1 cellular context compared by ENCODE assay signal in the genomic region with DNA sequence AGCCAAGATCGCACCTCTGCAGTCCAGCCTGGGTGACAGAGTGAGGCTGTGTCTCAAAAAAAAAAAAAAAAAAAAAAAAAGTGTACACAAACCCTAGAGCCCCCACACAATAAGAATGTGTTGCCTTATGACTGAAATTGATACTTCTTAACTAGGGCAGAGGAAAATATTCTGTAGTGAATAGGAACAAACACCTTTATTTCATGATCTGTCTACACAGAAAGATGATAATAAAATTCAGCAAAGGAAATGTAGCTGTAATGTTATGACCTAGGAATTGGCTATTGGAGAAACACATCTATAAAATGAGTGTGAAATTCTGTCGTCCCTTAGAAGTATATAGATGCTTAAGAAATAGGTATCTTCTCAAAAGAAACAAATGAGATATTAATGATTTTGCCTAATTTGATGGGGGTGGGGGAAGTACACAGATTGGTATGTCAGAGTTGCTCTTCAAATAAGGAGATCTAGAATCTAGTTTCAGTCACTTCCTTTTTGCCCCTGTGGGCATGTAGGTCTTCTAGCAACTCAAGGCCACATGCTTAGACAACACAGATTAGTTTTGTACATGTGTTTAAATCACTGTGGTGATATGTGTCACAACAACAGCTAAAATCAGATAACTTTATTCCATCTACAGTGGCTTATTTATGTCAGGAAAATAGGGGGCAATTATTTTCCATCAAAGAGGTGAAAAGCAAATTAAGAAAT.
TF ChIP-seq lines count a peak whose summit lies in the region.

No MANE protein-coding gene starts in this region.

TF ChIP-seq in GM12878, 131 proteins besides CTCF, POLR2A, EP300 and RAD21 (continued from another document and continues in another):
- TF ChIP-seq HDGF (IDR thresholded peaks at IDR 0.05) = no peak
- TF ChIP-seq JUNB (IDR thresholded peaks at IDR 0.05) = peak; percentile 64
- TF ChIP-seq, protein P1, sequence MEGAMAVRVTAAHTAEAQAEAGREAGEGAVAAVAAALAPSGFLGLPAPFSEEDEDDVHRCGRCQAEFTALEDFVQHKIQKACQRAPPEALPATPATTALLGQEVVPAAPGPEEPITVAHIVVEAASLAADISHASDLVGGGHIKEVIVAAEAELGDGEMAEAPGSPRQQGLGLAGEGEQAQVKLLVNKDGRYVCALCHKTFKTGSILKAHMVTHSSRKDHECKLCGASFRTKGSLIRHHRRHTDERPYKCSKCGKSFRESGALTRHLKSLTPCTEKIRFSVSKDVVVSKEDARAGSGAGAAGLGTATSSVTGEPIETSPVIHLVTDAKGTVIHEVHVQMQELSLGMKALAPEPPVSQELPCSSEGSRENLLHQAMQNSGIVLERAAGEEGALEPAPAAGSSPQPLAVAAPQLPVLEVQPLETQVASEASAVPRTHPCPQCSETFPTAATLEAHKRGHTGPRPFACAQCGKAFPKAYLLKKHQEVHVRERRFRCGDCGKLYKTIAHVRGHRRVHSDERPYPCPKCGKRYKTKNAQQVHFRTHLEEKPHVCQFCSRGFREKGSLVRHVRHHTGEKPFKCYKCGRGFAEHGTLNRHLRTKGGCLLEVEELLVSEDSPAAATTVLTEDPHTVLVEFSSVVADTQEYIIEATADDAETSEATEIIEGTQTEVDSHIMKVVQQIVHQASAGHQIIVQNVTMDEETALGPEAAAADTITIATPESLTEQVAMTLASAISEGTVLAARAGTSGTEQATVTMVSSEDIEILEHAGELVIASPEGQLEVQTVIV (IDR thresholded peaks at IDR 0.05; ENCODE audit: borderline replicate concordance, partially characterized antibody) = no peak
- TF ChIP-seq IRF4 (IDR thresholded peaks at IDR 0.05; ENCODE audit: low read depth, low read length) = no peak
- no peak for TF ChIP-seq EZH2 (IDR thresholded peaks at IDR 0.05; ENCODE audit: borderline replicate concordance, control insufficient read depth, low read depth, low read length)
- TF ChIP-seq ZSCAN29 (IDR thresholded peaks at IDR 0.05) = no peak
- TF ChIP-seq TARDBP (IDR thresholded peaks at IDR 0.05; ENCODE audit: borderline replicate concordance) = no peak
- TF ChIP-seq NFIC (IDR thresholded peaks at IDR 0.05; ENCODE audit: low read depth, low read length) = no peak
- TF ChIP-seq ZNF622 (IDR thresholded peaks at IDR 0.05) = no peak
- peak; percentile 64 for TF ChIP-seq ATF7 (IDR thresholded peaks at IDR 0.05; ENCODE audit: low read depth)
- TF ChIP-seq YY1 (IDR thresholded peaks at IDR 0.05; ENCODE audit: low read depth, low read length) = no peak
- no peak for TF ChIP-seq GABPA (IDR thresholded peaks at IDR 0.05; ENCODE audit: low read depth)
- TF ChIP-seq SMAD5 (IDR thresholded peaks at IDR 0.05; ENCODE audit: low read depth) = no peak
- no peak for TF ChIP-seq HDAC2 (IDR thresholded peaks at IDR 0.05)
- TF ChIP-seq, protein P2, sequence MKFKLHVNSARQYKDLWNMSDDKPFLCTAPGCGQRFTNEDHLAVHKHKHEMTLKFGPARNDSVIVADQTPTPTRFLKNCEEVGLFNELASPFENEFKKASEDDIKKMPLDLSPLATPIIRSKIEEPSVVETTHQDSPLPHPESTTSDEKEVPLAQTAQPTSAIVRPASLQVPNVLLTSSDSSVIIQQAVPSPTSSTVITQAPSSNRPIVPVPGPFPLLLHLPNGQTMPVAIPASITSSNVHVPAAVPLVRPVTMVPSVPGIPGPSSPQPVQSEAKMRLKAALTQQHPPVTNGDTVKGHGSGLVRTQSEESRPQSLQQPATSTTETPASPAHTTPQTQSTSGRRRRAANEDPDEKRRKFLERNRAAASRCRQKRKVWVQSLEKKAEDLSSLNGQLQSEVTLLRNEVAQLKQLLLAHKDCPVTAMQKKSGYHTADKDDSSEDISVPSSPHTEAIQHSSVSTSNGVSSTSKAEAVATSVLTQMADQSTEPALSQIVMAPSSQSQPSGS (IDR thresholded peaks at IDR 0.05; ENCODE audit: low read length) = no peak
- no peak for TF ChIP-seq SREBF1 (IDR thresholded peaks at IDR 0.05; ENCODE audit: low read length)
- no peak for TF ChIP-seq MYC (IDR thresholded peaks at IDR 0.05; ENCODE audit: insufficient read depth, insufficient read length, insufficient replicate concordance, low read length, severe bottlenecking)
- TF ChIP-seq ASH2L (IDR thresholded peaks at IDR 0.05; ENCODE audit: borderline replicate concordance, low read depth) = no peak
- TF ChIP-seq STAT3 (IDR thresholded peaks at IDR 0.05; ENCODE audit: low read depth, low read length) = no peak
- TF ChIP-seq, protein P3, sequence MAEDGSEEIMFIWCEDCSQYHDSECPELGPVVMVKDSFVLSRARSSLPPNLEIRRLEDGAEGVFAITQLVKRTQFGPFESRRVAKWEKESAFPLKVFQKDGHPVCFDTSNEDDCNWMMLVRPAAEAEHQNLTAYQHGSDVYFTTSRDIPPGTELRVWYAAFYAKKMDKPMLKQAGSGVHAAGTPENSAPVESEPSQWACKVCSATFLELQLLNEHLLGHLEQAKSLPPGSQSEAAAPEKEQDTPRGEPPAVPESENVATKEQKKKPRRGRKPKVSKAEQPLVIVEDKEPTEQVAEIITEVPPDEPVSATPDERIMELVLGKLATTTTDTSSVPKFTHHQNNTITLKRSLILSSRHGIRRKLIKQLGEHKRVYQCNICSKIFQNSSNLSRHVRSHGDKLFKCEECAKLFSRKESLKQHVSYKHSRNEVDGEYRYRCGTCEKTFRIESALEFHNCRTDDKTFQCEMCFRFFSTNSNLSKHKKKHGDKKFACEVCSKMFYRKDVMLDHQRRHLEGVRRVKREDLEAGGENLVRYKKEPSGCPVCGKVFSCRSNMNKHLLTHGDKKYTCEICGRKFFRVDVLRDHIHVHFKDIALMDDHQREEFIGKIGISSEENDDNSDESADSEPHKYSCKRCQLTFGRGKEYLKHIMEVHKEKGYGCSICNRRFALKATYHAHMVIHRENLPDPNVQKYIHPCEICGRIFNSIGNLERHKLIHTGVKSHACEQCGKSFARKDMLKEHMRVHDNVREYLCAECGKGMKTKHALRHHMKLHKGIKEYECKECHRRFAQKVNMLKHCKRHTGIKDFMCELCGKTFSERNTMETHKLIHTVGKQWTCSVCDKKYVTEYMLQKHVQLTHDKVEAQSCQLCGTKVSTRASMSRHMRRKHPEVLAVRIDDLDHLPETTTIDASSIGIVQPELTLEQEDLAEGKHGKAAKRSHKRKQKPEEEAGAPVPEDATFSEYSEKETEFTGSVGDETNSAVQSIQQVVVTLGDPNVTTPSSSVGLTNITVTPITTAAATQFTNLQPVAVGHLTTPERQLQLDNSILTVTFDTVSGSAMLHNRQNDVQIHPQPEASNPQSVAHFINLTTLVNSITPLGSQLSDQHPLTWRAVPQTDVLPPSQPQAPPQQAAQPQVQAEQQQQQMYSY (CRISPR knock-in tag; IDR thresholded peaks at IDR 0.05) = no peak
- no peak for TF ChIP-seq SMARCA5 (IDR thresholded peaks at IDR 0.05)
- TF ChIP-seq, protein P4, sequence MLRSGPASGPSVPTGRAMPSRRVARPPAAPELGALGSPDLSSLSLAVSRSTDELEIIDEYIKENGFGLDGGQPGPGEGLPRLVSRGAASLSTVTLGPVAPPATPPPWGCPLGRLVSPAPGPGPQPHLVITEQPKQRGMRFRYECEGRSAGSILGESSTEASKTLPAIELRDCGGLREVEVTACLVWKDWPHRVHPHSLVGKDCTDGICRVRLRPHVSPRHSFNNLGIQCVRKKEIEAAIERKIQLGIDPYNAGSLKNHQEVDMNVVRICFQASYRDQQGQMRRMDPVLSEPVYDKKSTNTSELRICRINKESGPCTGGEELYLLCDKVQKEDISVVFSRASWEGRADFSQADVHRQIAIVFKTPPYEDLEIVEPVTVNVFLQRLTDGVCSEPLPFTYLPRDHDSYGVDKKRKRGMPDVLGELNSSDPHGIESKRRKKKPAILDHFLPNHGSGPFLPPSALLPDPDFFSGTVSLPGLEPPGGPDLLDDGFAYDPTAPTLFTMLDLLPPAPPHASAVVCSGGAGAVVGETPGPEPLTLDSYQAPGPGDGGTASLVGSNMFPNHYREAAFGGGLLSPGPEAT (IDR thresholded peaks at IDR 0.05; ENCODE audit: low read depth) = peak; percentile 75; the same call in 1 of the 2 replicates
- TF ChIP-seq, protein P5, sequence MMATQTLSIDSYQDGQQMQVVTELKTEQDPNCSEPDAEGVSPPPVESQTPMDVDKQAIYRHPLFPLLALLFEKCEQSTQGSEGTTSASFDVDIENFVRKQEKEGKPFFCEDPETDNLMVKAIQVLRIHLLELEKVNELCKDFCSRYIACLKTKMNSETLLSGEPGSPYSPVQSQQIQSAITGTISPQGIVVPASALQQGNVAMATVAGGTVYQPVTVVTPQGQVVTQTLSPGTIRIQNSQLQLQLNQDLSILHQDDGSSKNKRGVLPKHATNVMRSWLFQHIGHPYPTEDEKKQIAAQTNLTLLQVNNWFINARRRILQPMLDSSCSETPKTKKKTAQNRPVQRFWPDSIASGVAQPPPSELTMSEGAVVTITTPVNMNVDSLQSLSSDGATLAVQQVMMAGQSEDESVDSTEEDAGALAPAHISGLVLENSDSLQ (IDR thresholded peaks at IDR 0.05) = peak; percentile 82
- no peak for TF ChIP-seq EGR1 (IDR thresholded peaks at IDR 0.05; ENCODE audit: borderline replicate concordance in 1 of 2, low read depth in 2 of 2, low read length in 2 of 2)
- TF ChIP-seq TCF7 (IDR thresholded peaks at IDR 0.05; ENCODE audit: borderline replicate concordance) = no peak
- TF ChIP-seq, protein P6, sequence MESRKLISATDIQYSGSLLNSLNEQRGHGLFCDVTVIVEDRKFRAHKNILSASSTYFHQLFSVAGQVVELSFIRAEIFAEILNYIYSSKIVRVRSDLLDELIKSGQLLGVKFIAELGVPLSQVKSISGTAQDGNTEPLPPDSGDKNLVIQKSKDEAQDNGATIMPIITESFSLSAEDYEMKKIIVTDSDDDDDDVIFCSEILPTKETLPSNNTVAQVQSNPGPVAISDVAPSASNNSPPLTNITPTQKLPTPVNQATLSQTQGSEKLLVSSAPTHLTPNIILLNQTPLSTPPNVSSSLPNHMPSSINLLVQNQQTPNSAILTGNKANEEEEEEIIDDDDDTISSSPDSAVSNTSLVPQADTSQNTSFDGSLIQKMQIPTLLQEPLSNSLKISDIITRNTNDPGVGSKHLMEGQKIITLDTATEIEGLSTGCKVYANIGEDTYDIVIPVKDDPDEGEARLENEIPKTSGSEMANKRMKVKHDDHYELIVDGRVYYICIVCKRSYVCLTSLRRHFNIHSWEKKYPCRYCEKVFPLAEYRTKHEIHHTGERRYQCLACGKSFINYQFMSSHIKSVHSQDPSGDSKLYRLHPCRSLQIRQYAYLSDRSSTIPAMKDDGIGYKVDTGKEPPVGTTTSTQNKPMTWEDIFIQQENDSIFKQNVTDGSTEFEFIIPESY (IDR thresholded peaks at IDR 0.05) = no peak
- TF ChIP-seq, protein P7, sequence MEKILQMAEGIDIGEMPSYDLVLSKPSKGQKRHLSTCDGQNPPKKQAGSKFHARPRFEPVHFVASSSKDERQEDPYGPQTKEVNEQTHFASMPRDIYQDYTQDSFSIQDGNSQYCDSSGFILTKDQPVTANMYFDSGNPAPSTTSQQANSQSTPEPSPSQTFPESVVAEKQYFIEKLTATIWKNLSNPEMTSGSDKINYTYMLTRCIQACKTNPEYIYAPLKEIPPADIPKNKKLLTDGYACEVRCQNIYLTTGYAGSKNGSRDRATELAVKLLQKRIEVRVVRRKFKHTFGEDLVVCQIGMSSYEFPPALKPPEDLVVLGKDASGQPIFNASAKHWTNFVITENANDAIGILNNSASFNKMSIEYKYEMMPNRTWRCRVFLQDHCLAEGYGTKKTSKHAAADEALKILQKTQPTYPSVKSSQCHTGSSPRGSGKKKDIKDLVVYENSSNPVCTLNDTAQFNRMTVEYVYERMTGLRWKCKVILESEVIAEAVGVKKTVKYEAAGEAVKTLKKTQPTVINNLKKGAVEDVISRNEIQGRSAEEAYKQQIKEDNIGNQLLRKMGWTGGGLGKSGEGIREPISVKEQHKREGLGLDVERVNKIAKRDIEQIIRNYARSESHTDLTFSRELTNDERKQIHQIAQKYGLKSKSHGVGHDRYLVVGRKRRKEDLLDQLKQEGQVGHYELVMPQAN (conservative IDR thresholded peaks at IDR 0.05) = no peak
- TF ChIP-seq, protein P8, sequence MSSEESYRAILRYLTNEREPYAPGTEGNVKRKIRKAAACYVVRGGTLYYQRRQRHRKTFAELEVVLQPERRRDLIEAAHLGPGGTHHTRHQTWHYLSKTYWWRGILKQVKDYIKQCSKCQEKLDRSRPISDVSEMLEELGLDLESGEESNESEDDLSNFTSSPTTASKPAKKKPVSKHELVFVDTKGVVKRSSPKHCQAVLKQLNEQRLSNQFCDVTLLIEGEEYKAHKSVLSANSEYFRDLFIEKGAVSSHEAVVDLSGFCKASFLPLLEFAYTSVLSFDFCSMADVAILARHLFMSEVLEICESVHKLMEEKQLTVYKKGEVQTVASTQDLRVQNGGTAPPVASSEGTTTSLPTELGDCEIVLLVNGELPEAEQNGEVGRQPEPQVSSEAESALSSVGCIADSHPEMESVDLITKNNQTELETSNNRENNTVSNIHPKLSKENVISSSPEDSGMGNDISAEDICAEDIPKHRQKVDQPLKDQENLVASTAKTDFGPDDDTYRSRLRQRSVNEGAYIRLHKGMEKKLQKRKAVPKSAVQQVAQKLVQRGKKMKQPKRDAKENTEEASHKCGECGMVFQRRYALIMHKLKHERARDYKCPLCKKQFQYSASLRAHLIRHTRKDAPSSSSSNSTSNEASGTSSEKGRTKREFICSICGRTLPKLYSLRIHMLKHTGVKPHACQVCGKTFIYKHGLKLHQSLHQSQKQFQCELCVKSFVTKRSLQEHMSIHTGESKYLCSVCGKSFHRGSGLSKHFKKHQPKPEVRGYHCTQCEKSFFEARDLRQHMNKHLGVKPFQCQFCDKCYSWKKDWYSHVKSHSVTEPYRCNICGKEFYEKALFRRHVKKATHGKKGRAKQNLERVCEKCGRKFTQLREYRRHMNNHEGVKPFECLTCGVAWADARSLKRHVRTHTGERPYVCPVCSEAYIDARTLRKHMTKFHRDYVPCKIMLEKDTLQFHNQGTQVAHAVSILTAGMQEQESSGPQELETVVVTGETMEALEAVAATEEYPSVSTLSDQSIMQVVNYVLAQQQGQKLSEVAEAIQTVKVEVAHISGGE (CRISPR knock-in tag; IDR thresholded peaks at IDR 0.05) = no peak
- no peak for TF ChIP-seq POU2F2 (IDR thresholded peaks at IDR 0.05; ENCODE audit: borderline replicate concordance, low read depth, low read length)
- TF ChIP-seq TCF3 (IDR thresholded peaks at IDR 0.05; ENCODE audit: borderline replicate concordance, insufficient read depth, low read depth, low read length) = no peak
- TF ChIP-seq NR2F1 (conservative IDR thresholded peaks at IDR 0.05) = 0 out of 2 replicates have a peak, but pooled peaks have one; percentile 15
- 0 out of 2 replicates have a peak, but pooled peaks have one; percentile 10 for TF ChIP-seq ESRRA (IDR thresholded peaks at IDR 0.05; ENCODE audit: low read length)
- TF ChIP-seq RUNX3 (IDR thresholded peaks at IDR 0.05; ENCODE audit: low read length) = no peak
- no peak for TF ChIP-seq POLR2AphosphoS2 (IDR thresholded peaks at IDR 0.05; ENCODE audit: low read depth, low read length)
- no peak for TF ChIP-seq RAD51 (IDR thresholded peaks at IDR 0.05)
- no peak for TF ChIP-seq YBX1 (IDR thresholded peaks at IDR 0.05)
- TF ChIP-seq SMAD1 (IDR thresholded peaks at IDR 0.05; ENCODE audit: low read depth, partially characterized antibody) = no peak
- TF ChIP-seq SMC3 (IDR thresholded peaks at IDR 0.05; ENCODE audit: borderline replicate concordance, low read length) = no peak
- no peak for TF ChIP-seq KAT2A (conservative IDR thresholded peaks at IDR 0.05; ENCODE audit: control insufficient read depth, low read depth, low read length)
- TF ChIP-seq MTA3 (IDR thresholded peaks at IDR 0.05; ENCODE audit: borderline replicate concordance, low read length) = no peak
- TF ChIP-seq RB1 (IDR thresholded peaks at IDR 0.05; ENCODE audit: borderline replicate concordance) = no peak
- no peak for TF ChIP-seq ZBED1 (IDR thresholded peaks at IDR 0.05; ENCODE audit: borderline replicate concordance)
